13 cellular contexts compared by ENCODE assay signal in genomic region chr22:27752771-27753170, GRCh38. TPM values are rescaled to one million over a fixed set of nuclear protein-coding genes. Genes with fewer than 3 reads are reported as not detected.
DNase-seq lines count a peak whose midpoint lies in the region; ATAC-seq lines count a peak whose summit lies in the region.
"Had no signal": no experiment of that assay in that cellular context is flagged by ENCODE, and none has a peak within 500 bp of the region (broad histone marks: within the 10 kb centered on the region; RNA-seq: fewer than 3 reads in every experiment).

No MANE protein-coding gene starts in this region.

- no peaks in the 10 kb centered on the region for H3K4me1 Mint-ChIP-seq in T-helper 2 cell treated with Interferon-gamma antibody and Interleukin-4, amounts not matched to agents 5 μg/mL and 100 μg/mL, for 36 hours (ENCODE audit: low read depth)

- intact Hi-C loops in aorta (cut with DNase I), result loop anchor here (5.0 kb wide), 3 partner anchors 35 to 65 kb away; no protein-coding TSS in a partner anchor

- no peak overlapping the region for H3K4me3 ChIP-seq in aorta (ENCODE audit: low read length in 2 of 2)
- H3K4me3 ChIP-seq: uterus had no signal

- no peak overlapping the region for H3K27ac Mint-ChIP-seq in T-helper 2 cell treated with Interferon-gamma antibody and Interleukin-4, amounts not matched to agents 5 μg/mL and 100 μg/mL, for 36 hours

- 8 to 18% methylated on average over 4 of the region's 4 CpGs for WGBS in aorta, 2 donors

- peaks cover 4 to 5% of the 10 kb centered on the region in 2 donors for H3K4me1 ChIP-seq in aorta (ENCODE audit: control insufficient read depth in 1 of 2, insufficient read depth in 2 of 2, low read length in 2 of 2)

- no peaks in the 10 kb centered on the region for H3K36me3 Mint-ChIP-seq in T-helper 2 cell treated with Interferon-gamma antibody and Interleukin-4, amounts not matched to agents 5 μg/mL and 100 μg/mL, for 36 hours (ENCODE audit: low read depth)

- DNase-seq in LoVo (ENCODE audit: low spot score) (peak; percentile 19), dedifferentiated amniotic fluid mesenchymal stem cell (ENCODE audit: extremely low spot score) (peak; percentile 70), left lobe of liver (ENCODE audit: low spot score) (no peak), aorta (peak; percentile 85 to 93), NOMO-1 treated with DMSO at 0.1 percent for 48 hours (lab: John Stamatoyannopoulos, UW; ENCODE audit: unreplicated experiment) (no peak)
- no peak for DNase-seq in T-helper 2 cell treated with Interferon-gamma antibody and Interleukin-4, amounts not matched to agents 5 μg/mL and 100 μg/mL, for 36 hours (ENCODE audit: low spot score)
- DNase-seq: activated T-cell treated with anti-CD3 and anti-CD28 coated beads, Interleukin-2, amount 50 U/mL, for 1 hour; DND-41; NCI-H2081 treated with DMSO at 0.1 percent for 48 hours had no signal

- H3K27ac ChIP-seq in aorta (ENCODE audit: low read depth in 1 of 2, low read length in 2 of 2), result peak overlapping the region; percentile 9 to 30
- H3K27ac ChIP-seq: uterus had no signal

- ATAC-seq in left lobe of liver (peak; percentile 13), aorta (ENCODE audit: low FRiP score) (peak; percentile 4), HG03095 (IDR thresholded peaks at IDR 0.05; ENCODE audit: unreplicated experiment) (no peak)
- ATAC-seq: HepG2 had no signal

- H3K27me3 ChIP-seq in aorta (ENCODE audit: control insufficient read depth in 1 of 2, insufficient read depth in 2 of 2, low read length in 1 of 2), result no peaks in the 10 kb centered on the region
- H3K27me3 ChIP-seq: uterus had no signal

- H3K36me3 ChIP-seq in aorta (ENCODE audit: control insufficient read depth in 1 of 2, insufficient read depth in 2 of 2, low read length in 1 of 2), result no peaks in the 10 kb centered on the region
- H3K36me3 ChIP-seq: uterus had no signal

- no peaks in the 10 kb centered on the region for H3K9me3 ChIP-seq in aorta (ENCODE audit: control insufficient read depth, low read length)
- H3K9me3 ChIP-seq: uterus had no signal

- H3K9me3 Mint-ChIP-seq in T-helper 2 cell treated with Interferon-gamma antibody and Interleukin-4, amounts not matched to agents 5 μg/mL and 100 μg/mL, for 36 hours, result no peaks in the 10 kb centered on the region
- H3K9me3 Mint-ChIP-seq: brain had no signal

- H3K4me3 Mint-ChIP-seq in T-helper 2 cell treated with Interferon-gamma antibody and Interleukin-4, amounts not matched to agents 5 μg/mL and 100 μg/mL, for 36 hours, result no peak overlapping the region
- H3K4me3 Mint-ChIP-seq: brain had no signal

- H3K27me3 Mint-ChIP-seq in T-helper 2 cell treated with Interferon-gamma antibody and Interleukin-4, amounts not matched to agents 5 μg/mL and 100 μg/mL, for 36 hours (ENCODE audit: low read depth), result peaks cover 5% of the 10 kb centered on the region
- H3K27me3 Mint-ChIP-seq: brain had no signal

RNA-seq across cellular contexts. Expression of gene MN1, which starts 48.8 kb away (rescaled TPM):
- total RNA-seq in left lobe of liver (1.2 TPM), aorta (10 to 100 TPM; 22.5 to 37.7 TPM)
- polyA plus RNA-seq in aorta, result 1 to 10 TPM; 2.1 to 4.2 TPM
- total RNA-seq: HepG2 had no signal

Comparison
In these comparisons a context has a peak if more than half of its experiments do, and no peak if none do; other contexts are left out.
1. DNase-seq: peak in LoVo (single experiment), dedifferentiated amniotic fluid mesenchymal stem cell (single experiment) and aorta (2 of 2); none in left lobe of liver (single experiment), NOMO-1 treated with DMSO at 0.1 percent for 48 hours (single experiment) and T-helper 2 cell treated with Interferon-gamma antibody and Interleukin-4, amounts not matched to agents 5 μg/mL and 100 μg/mL, for 36 hours (single experiment).
2. RNA of gene MN1, which starts 48.8 kb away (total RNA-seq): 22.5 to 37.7 TPM in aorta; 1.2 TPM in left lobe of liver (single experiment); every median in the first group is over 10 times any median in the second.